ENCODE assay signal across 17 cellular contexts in the genomic region with DNA sequence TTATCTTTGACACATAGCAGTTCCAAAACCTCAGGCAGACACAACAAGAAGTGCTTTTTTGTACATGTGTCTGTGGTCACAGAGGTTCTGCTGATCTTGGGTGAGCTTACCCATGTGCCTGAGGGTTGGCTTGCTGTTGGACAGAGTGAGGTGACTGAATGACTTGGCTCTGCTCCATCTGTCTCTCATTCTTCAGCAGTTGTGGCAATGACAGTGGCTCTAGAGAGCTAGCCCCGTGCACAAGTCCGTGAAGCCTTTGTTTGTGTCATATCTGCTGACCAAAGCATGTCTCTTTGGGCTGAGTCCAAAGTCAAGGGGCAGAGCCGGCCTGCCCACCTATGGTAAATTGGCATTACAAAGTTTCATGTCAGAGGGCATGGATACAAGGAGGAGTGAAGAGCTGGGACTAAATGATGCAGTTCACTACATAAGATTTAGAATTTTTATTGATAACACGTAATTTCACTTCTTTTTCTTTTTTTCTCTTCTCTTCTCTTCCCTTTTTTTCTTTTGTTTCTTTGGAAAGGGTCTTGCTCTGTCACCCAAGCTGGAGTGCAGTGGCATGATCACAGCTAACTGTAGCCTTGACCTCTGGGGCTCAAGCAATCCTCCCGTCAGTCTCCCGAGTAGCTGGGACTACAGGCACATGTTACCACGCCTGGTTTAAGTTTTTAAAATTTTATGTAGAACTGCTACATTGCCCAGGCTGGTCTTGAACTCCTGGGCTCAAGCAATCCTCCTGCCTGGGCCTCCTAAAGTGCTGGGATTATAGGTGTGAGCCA.
DNase-seq lines count a peak whose midpoint lies in the region; ATAC-seq and TF ChIP-seq lines count a peak whose summit lies in the region.
"Had no signal": no experiment of that assay in that cellular context is flagged by ENCODE, and none has a peak within 500 bp of the region (broad histone marks: within the 10 kb centered on the region; RNA-seq: fewer than 3 reads in every experiment).

No MANE protein-coding gene starts in this region.

- peak overlapping the region; percentile 69 for H3K27ac Mint-ChIP-seq in activated B cell treated with CpG ODN at 0.5 μM for 24 hours
- no peak overlapping the region for H3K27ac Mint-ChIP-seq in natural killer cell treated with Interleukin-12 subunit alpha and Interleukin-12 subunit beta and Interleukin-15 and Interleukin-18, amount 100 ng/mL, for 72 hours

- peaks cover 0 to 3% of the 10 kb centered on the region in 2 donors for H3K4me1 ChIP-seq in breast epithelium

- no peaks in the 10 kb centered on the region for H3K36me3 ChIP-seq in breast epithelium
- H3K36me3 ChIP-seq: heart right ventricle had no signal

- TF ChIP-seq CTCF in activated B cell treated with CpG ODN at 0.5 μM for 24 hours (IDR thresholded peaks at IDR 0.05) (no peak), breast epithelium (IDR thresholded peaks at IDR 0.05) (no peak)

- H3K9me3 Mint-ChIP-seq in activated B cell treated with CpG ODN at 0.5 μM for 24 hours = no peaks in the 10 kb centered on the region
- no peaks in the 10 kb centered on the region for H3K9me3 Mint-ChIP-seq in natural killer cell treated with Interleukin-12 subunit alpha and Interleukin-12 subunit beta and Interleukin-15 and Interleukin-18, amount 100 ng/mL, for 72 hours
- H3K9me3 Mint-ChIP-seq: CD4-positive, CD25-positive, alpha-beta regulatory T cell; stimulated activated naive CD8-positive, alpha-beta T cell treated with anti-CD3 and anti-CD28 coated beads, Interleukin-15, Interleukin-2, amounts not matched to agents 100 ng/mL and 50 ng/mL, for 24 hours had no signal

- no peaks in the 10 kb centered on the region for H3K27me3 ChIP-seq in breast epithelium
- H3K27me3 ChIP-seq: heart right ventricle had no signal

- H3K4me1 Mint-ChIP-seq in activated B cell treated with CpG ODN at 0.5 μM for 24 hours = peaks cover 66% of the 10 kb centered on the region
- peaks cover 25 to 26% of the 10 kb centered on the region in 2 donors for H3K4me1 Mint-ChIP-seq in natural killer cell treated with Interleukin-12 subunit alpha and Interleukin-12 subunit beta and Interleukin-15 and Interleukin-18, amount 100 ng/mL, for 72 hours (ENCODE audit: low read depth in 2 of 2)

- no peaks in the 10 kb centered on the region for H3K27me3 Mint-ChIP-seq in activated B cell treated with CpG ODN at 0.5 μM for 24 hours
- no peaks in the 10 kb centered on the region for H3K27me3 Mint-ChIP-seq in natural killer cell treated with Interleukin-12 subunit alpha and Interleukin-12 subunit beta and Interleukin-15 and Interleukin-18, amount 100 ng/mL, for 72 hours
- H3K27me3 Mint-ChIP-seq: CD4-positive, CD25-positive, alpha-beta regulatory T cell; stimulated activated naive CD8-positive, alpha-beta T cell treated with anti-CD3 and anti-CD28 coated beads, Interleukin-15, Interleukin-2, amounts not matched to agents 100 ng/mL and 50 ng/mL, for 24 hours had no signal

- no peaks in the 10 kb centered on the region for H3K9me3 ChIP-seq in breast epithelium
- H3K9me3 ChIP-seq: heart right ventricle had no signal

- no peak for DNase-seq in activated B cell treated with CpG ODN at 0.5 μM for 24 hours
- DNase-seq in natural killer cell treated with Interleukin-12 subunit alpha and Interleukin-12 subunit beta and Interleukin-15 and Interleukin-18, amount 100 ng/mL, for 72 hours (ENCODE audit: low spot score) = no peak
- DNase-seq in stimulated activated CD4-positive, alpha-beta T cell treated with anti-CD3 and anti-CD28 coated beads, Interleukin-4, amount 100 ng/mL, for 1 hour = no peak
- no peak for DNase-seq in breast epithelium (ENCODE audit: low spot score in 2 of 2)
- DNase-seq in NCI-H187 (lab: John Stamatoyannopoulos, UW) = no peak
- DNase-seq: cerebellar nuclear complex; GOT3; heart right ventricle; NCI-H2171; retina; stimulated activated CD4-positive, alpha-beta T cell treated with anti-CD3 and anti-CD28 coated beads, Interleukin-2, amount 100 ng/mL, for 48 hours had no signal

- intact Hi-C loops in activated B cell treated with CpG ODN at 0.5 μM for 24 hours (cut with micrococcal nuclease) = loop anchor here (1.0 to 5.0 kb wide), 6 partner anchors 14 to 220 kb away; partner anchors contain the start of genes ITPR1 and SUMF1
- intact Hi-C loops in breast epithelium (cut with DNase I; ENCODE audit: low total_unique reads) = no loop called here

- TF ChIP-seq POLR2A in breast epithelium (IDR thresholded peaks at IDR 0.05) = no peak

- CTCF ChIA-PET in activated B cell treated with CpG ODN at 0.5 μM for 24 hours (lab: Charles Lee) = interaction anchor here (1.3 to 2.8 kb wide), 3 partner anchors 10 to 220 kb away, joined by 4 to 15 read pairs (median 4); no protein-coding TSS in a partner anchor

- no peak overlapping the region for H3K4me3 Mint-ChIP-seq in activated B cell treated with CpG ODN at 0.5 μM for 24 hours
- no peak overlapping the region for H3K4me3 Mint-ChIP-seq in natural killer cell treated with Interleukin-12 subunit alpha and Interleukin-12 subunit beta and Interleukin-15 and Interleukin-18, amount 100 ng/mL, for 72 hours
- H3K4me3 Mint-ChIP-seq: CD4-positive, CD25-positive, alpha-beta regulatory T cell; stimulated activated naive CD8-positive, alpha-beta T cell treated with anti-CD3 and anti-CD28 coated beads, Interleukin-15, Interleukin-2, amounts not matched to agents 100 ng/mL and 50 ng/mL, for 24 hours had no signal

- POLR2A ChIA-PET in activated B cell treated with CpG ODN at 0.5 μM for 24 hours (lab: Charles Lee) = no interaction called here

- no peak overlapping the region for H3K4me3 ChIP-seq in breast epithelium
- H3K4me3 ChIP-seq: heart right ventricle, SK-N-MC had no signal

- H3K36me3 Mint-ChIP-seq in activated B cell treated with CpG ODN at 0.5 μM for 24 hours (ENCODE audit: low read depth) = peaks cover 28% of the 10 kb centered on the region
- no peaks in the 10 kb centered on the region for H3K36me3 Mint-ChIP-seq in natural killer cell treated with Interleukin-12 subunit alpha and Interleukin-12 subunit beta and Interleukin-15 and Interleukin-18, amount 100 ng/mL, for 72 hours
- H3K36me3 Mint-ChIP-seq: CD4-positive, CD25-positive, alpha-beta regulatory T cell had no signal

- ATAC-seq in GM18511 (IDR thresholded peaks at IDR 0.05; ENCODE audit: unreplicated experiment) = peak; percentile 68
- ATAC-seq in HG03469 (IDR thresholded peaks at IDR 0.05; ENCODE audit: unreplicated experiment) = peak; percentile 55
- ATAC-seq in activated B cell treated with CpG ODN at 0.5 μM for 24 hours (ENCODE audit: low read depth) = peak; percentile 36
- ATAC-seq in natural killer cell treated with Interleukin-12 subunit alpha and Interleukin-12 subunit beta and Interleukin-15 and Interleukin-18, amount 100 ng/mL, for 72 hours = peak; percentile 71 to 86

- H3K27ac ChIP-seq in breast epithelium = no peak overlapping the region
- H3K27ac ChIP-seq: heart right ventricle, SK-N-MC, VCaP had no signal
